ENCODE assay signal across 8 cellular contexts in the genomic region with DNA sequence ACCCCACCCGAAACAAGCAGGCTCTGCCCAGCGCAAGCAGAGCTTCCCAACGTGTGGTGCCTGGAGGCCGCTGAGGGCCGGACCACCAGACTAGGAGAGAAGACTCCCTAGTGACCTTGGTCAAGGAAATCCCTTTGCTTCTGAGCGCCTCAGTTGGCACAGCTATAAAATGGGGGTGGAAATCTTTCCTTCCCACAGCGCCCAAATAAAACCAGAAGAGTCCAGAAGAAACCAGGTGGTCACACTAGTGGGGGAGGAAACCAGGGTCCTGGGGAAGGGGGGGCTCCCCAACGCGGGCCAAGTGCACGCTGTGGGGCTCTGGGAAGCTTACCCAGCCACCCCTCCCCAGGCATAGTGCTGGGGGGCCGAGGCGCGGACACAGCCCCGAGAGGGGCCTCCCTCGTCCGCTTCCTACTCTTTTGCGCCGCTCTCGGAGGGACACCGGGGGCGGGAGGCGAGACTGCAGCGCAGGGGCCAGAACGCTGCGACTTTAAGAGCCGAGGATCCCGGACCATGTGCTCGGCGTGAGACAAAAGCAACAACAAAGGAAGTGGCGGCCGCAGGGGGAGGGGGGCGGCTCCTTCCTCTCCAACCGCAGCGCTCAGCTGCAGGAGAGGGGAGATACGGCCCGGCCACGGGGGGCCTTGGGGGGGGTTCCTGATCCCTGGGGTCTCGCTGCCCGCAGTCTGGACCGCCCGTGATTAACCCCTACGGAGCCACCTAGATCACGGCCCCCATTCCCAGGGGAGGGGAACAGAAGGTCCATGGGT. TPM values are rescaled to one million over a fixed set of nuclear protein-coding genes. Genes with fewer than 3 reads are reported as not detected.
DNase-seq lines count a peak whose midpoint lies in the region; ATAC-seq, FAIRE-seq and TF ChIP-seq lines count a peak whose summit lies in the region.

No MANE protein-coding gene starts in this region.

- H3K9me3 Mint-ChIP-seq in T-helper 1 cell treated with Interleukin-12 subunit alpha and Interleukin-12 subunit beta and Interleukin-4 antibody, amounts not matched to agents 30 μg/mL and 1 μg/mL, for 36 hours: no peaks in the 10 kb centered on the region

- peak overlapping the region; percentile 85 for H3K4me3 ChIP-seq in ACC112 (ENCODE audit: low read depth, low read length)
- peak overlapping the region; percentile 97 for H3K4me3 ChIP-seq in right cardiac atrium (ENCODE audit: low read length)
- peak overlapping the region; percentile 92 to 95 for H3K4me3 ChIP-seq in prostate gland

- FAIRE-seq in urothelium cell line (lab: Jason Lieb, UNC): no peak

- H3K27me3 ChIP-seq in ACC112 (ENCODE audit: insufficient read depth, low read length) (no peaks in the 10 kb centered on the region), right cardiac atrium (ENCODE audit: control insufficient read depth, insufficient read depth) (no peaks in the 10 kb centered on the region), prostate gland (replicated peaks; ENCODE audit: insufficient read depth) (no peaks in the 10 kb centered on the region)

- H3K79me2 ChIP-seq in ACC112 (ENCODE audit: control insufficient read depth, insufficient read depth, low read length, unreplicated experiment): peaks cover 28% of the 10 kb centered on the region

- intact Hi-C loops in right cardiac atrium (cut with DNase I): loop anchor here in 2 of 4 donors (10.0 kb wide), 2 partner anchors 92 to 122 kb away; a partner anchor contains a TSS
- intact Hi-C loops in prostate gland (cut with DNase I): loop anchor here (2.0 to 5.0 kb wide), 2 partner anchors 88 to 119 kb away; a partner anchor contains a TSS

- peaks cover 29% of the 10 kb centered on the region for H3K36me3 Mint-ChIP-seq in T-helper 1 cell treated with Interleukin-12 subunit alpha and Interleukin-12 subunit beta and Interleukin-4 antibody, amounts not matched to agents 30 μg/mL and 1 μg/mL, for 36 hours (ENCODE audit: low read depth)

- TF ChIP-seq POLR2A in GM18526 (IDR thresholded peaks at IDR 0.05; ENCODE audit: extremely low read depth, insufficient read length): peak; percentile 54
- peak; percentile 40 for TF ChIP-seq POLR2A in prostate gland (IDR thresholded peaks at IDR 0.05)

- peak in 1 of 4 experiments; percentile 18 for TF ChIP-seq CTCF in prostate gland (IDR thresholded peaks at IDR 0.05)

- under 1% methylated on average over 43 of the region's 43 CpGs for WGBS in right cardiac atrium
- under 1% methylated on average over 43 of the region's 43 CpGs for WGBS in prostate gland

- H3K27ac ChIP-seq in ACC112 (ENCODE audit: low read depth, low read length) (peak overlapping the region; percentile 82), angular gyrus (ENCODE audit: low read depth, low read length) (peak overlapping the region; percentile 91), right cardiac atrium (ENCODE audit: low read length) (peak overlapping the region; percentile 91), prostate gland (peak overlapping the region; percentile 98)

- no peaks in the 10 kb centered on the region for H3K9me3 ChIP-seq in right cardiac atrium (ENCODE audit: control insufficient read depth, low read length)
- no peaks in the 10 kb centered on the region for H3K9me3 ChIP-seq in prostate gland

- peak overlapping the region; percentile 47 for H2AFZ ChIP-seq in ACC112 (ENCODE audit: low read length, unreplicated experiment)

- H3K4me3 Mint-ChIP-seq in T-helper 1 cell treated with Interleukin-12 subunit alpha and Interleukin-12 subunit beta and Interleukin-4 antibody, amounts not matched to agents 30 μg/mL and 1 μg/mL, for 36 hours: peak overlapping the region; percentile 99

- peak; percentile 49 to 68 for ATAC-seq in right cardiac atrium

- peaks cover 36% of the 10 kb centered on the region for H3K4me1 ChIP-seq in ACC112 (ENCODE audit: control insufficient read depth, insufficient read depth, low read length, unreplicated experiment)
- H3K4me1 ChIP-seq in right cardiac atrium (ENCODE audit: control insufficient read depth, insufficient read depth, low read length): peaks cover 20% of the 10 kb centered on the region
- H3K4me1 ChIP-seq in prostate gland (replicated peaks): peaks cover 14% of the 10 kb centered on the region

- H3K27me3 Mint-ChIP-seq in T-helper 1 cell treated with Interleukin-12 subunit alpha and Interleukin-12 subunit beta and Interleukin-4 antibody, amounts not matched to agents 30 μg/mL and 1 μg/mL, for 36 hours (ENCODE audit: low read depth): no peaks in the 10 kb centered on the region

- peak overlapping the region; percentile 96 for H3K27ac Mint-ChIP-seq in T-helper 1 cell treated with Interleukin-12 subunit alpha and Interleukin-12 subunit beta and Interleukin-4 antibody, amounts not matched to agents 30 μg/mL and 1 μg/mL, for 36 hours

- H3K4me1 Mint-ChIP-seq in T-helper 1 cell treated with Interleukin-12 subunit alpha and Interleukin-12 subunit beta and Interleukin-4 antibody, amounts not matched to agents 30 μg/mL and 1 μg/mL, for 36 hours (ENCODE audit: low read depth): peaks cover 60% of the 10 kb centered on the region

- DNase-seq in Kasumi-1 (lab: John Stamatoyannopoulos, UW): peak; percentile 74 to 75
- peak; percentile 84 to 92 (median 92) for DNase-seq in right cardiac atrium
- peak; percentile 61 for DNase-seq in prostate gland (ENCODE audit: low spot score)
- peak; percentile 84 for DNase-seq in urothelium cell line (ENCODE audit: low spot score)

- no peaks in the 10 kb centered on the region for H3K36me3 ChIP-seq in ACC112 (ENCODE audit: insufficient read depth, low read length)
- peaks cover 0 to 4% of the 10 kb centered on the region in 2 donors for H3K36me3 ChIP-seq in prostate gland

RNA-seq across cellular contexts. Expression of a gene that starts 0.9 kb away (rescaled TPM):
- total RNA-seq in right cardiac atrium (10 to 100 TPM; 19.6 to 31.7 (median 26.4) TPM), prostate gland (10 to 100 TPM; 26.4 to 43.3 TPM)
- 16.5 TPM for polyA plus RNA-seq in right cardiac atrium

RNA-seq across cellular contexts. Expression of a gene that starts 12.8 kb away (rescaled TPM):
- total RNA-seq in right cardiac atrium (under 1 TPM in 3 of 4 donors, not detected in 1; 0.40 to 0.92 (median 0.47) TPM), prostate gland (1 to 10 TPM in 1 of 2 donors, not detected in 1; 1.1 TPM)
- not detected for polyA plus RNA-seq in right cardiac atrium

Comparison
In these comparisons a context has a peak if more than half of its experiments do, and no peak if none do; other contexts are left out.
1. Peak in every context shown above with its lines: DNase-seq, ATAC-seq, H3K4me3 ChIP-seq and H3K27ac ChIP-seq.